25 cellular contexts compared by ENCODE assay signal in the genomic region with DNA sequence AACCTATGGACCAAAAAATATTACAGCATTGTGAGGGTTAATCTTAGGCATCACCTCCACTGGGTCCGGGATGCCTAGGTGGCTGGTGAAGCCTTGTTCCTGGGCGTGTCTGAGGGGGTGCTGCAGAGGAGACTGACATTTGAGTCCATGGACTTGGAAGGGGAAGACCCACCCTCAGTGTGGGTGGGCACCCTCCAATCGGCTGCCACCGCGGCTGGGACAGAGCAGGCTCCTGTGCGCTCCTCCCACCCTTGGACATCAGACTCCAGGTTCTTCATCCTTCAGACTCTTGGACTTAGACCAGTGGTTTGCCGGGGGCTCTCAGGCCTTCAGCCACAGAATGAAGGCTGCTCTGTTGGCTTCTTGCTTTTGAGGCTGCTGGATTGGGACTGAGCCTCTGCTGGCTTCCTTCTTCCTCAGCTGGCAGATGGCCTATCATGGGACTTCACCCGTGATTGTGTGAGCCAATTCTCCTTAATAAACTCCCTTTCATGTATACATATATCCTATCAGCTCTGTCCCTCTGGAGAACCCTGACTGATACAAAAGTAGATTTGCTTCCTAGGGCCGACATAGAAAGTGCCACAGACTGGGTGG.
"Had no signal": no experiment of that assay in that cellular context is flagged by ENCODE, and none has a peak within 500 bp of the region (broad histone marks: within the 10 kb centered on the region; RNA-seq: fewer than 3 reads in every experiment).

No MANE protein-coding gene starts in this region.

- H3K27ac Mint-ChIP-seq: memory B cell; natural killer cell; stimulated activated effector memory CD8-positive, alpha-beta T cell treated with anti-CD3 and anti-CD28 coated beads, Interleukin-12 subunit alpha, Interleukin-12 subunit beta, amount 100 ng/mL, for 72 hours; type B pancreatic cell had no signal

- H3K27me3 ChIP-seq: dorsolateral prefrontal cortex, gastroesophageal sphincter, heart left ventricle, hepatocyte, right atrium auricular region, stomach, thyroid gland, uterus had no signal

- H3K36me3 ChIP-seq: gastroesophageal sphincter, heart left ventricle, prostate gland, right atrium auricular region, stomach, thyroid gland, uterus had no signal

- H3K36me3 Mint-ChIP-seq: memory B cell; natural killer cell; stimulated activated effector memory CD8-positive, alpha-beta T cell treated with anti-CD3 and anti-CD28 coated beads, Interleukin-12 subunit alpha, Interleukin-12 subunit beta, amount 100 ng/mL, for 72 hours; type B pancreatic cell had no signal

- H3K4me3 ChIP-seq: dorsolateral prefrontal cortex, gastroesophageal sphincter, heart left ventricle, hepatocyte, lung, prostate gland, right atrium auricular region, smooth muscle cell, stomach, thyroid gland, uterus had no signal

- H3K9me3 Mint-ChIP-seq: natural killer cell; stimulated activated effector memory CD8-positive, alpha-beta T cell treated with anti-CD3 and anti-CD28 coated beads, Interleukin-12 subunit alpha, Interleukin-12 subunit beta, amount 100 ng/mL, for 72 hours; type B pancreatic cell had no signal

- H3K9me3 ChIP-seq: gastroesophageal sphincter, heart left ventricle, prostate gland, right atrium auricular region, stomach, thyroid gland, uterus had no signal

- H3K79me2 ChIP-seq: hepatocyte, parathyroid adenoma had no signal

- H3K4me3 Mint-ChIP-seq: memory B cell; natural killer cell; stimulated activated effector memory CD8-positive, alpha-beta T cell treated with anti-CD3 and anti-CD28 coated beads, Interleukin-12 subunit alpha, Interleukin-12 subunit beta, amount 100 ng/mL, for 72 hours; type B pancreatic cell had no signal

- H3K4me2 ChIP-seq: hepatocyte, smooth muscle cell had no signal

- H3K4me1 ChIP-seq: parathyroid adenoma, right atrium auricular region, thyroid gland, uterus had no signal

- H2AFZ ChIP-seq: hepatocyte, parathyroid adenoma had no signal

- H3K9ac ChIP-seq: parathyroid adenoma had no signal

- H3K27me3 Mint-ChIP-seq: type B pancreatic cell had no signal

- ATAC-seq: gastroesophageal sphincter; heart left ventricle; left lobe of liver; natural killer cell; sciatic nerve; stimulated activated effector memory CD8-positive, alpha-beta T cell treated with anti-CD3 and anti-CD28 coated beads, Interleukin-12 subunit alpha, Interleukin-12 subunit beta, amount 100 ng/mL, for 72 hours had no signal

- H3K27ac ChIP-seq: dorsolateral prefrontal cortex, gastroesophageal sphincter, heart left ventricle, hepatocyte, parathyroid adenoma, prostate gland, right atrium auricular region, stomach, thyroid gland, uterus had no signal

- DNase-seq: dorsolateral prefrontal cortex; effector CD4-positive, alpha-beta T cell; foreskin fibroblast; heart left ventricle; kidney; natural killer cell; stimulated activated CD4-positive, alpha-beta T cell treated with anti-CD3 and anti-CD28 coated beads, Interleukin-12 subunit alpha, Interleukin-12 subunit beta, amount 100 ng/mL, for 4 hours; stimulated activated CD4-positive, alpha-beta T cell treated with anti-CD3 and anti-CD28 coated beads, Interleukin-1b, Interleukin-23, amount 100 ng/mL, for 48 hours; stimulated activated CD4-positive, alpha-beta T cell treated with anti-CD3 and anti-CD28 coated beads, Interleukin-4, amount 100 ng/mL, for 1 hour; stimulated activated naive CD4-positive, alpha-beta T cell treated with Interleukin-2 at 50 U/mL for 16 hours; stomach; thyroid gland; uterus had no signal

- H3K4me1 Mint-ChIP-seq: memory B cell; natural killer cell; stimulated activated effector memory CD8-positive, alpha-beta T cell treated with anti-CD3 and anti-CD28 coated beads, Interleukin-12 subunit alpha, Interleukin-12 subunit beta, amount 100 ng/mL, for 72 hours had no signal
